Comparison of ENCODE assay signal across 10 cellular contexts in genomic region chr16:48409839-48410610, GRCh38. TPM values are rescaled to one million over a fixed set of nuclear protein-coding genes. Genes with fewer than 3 reads are reported as not detected.
DNase-seq lines count a peak whose midpoint lies in the region; ATAC-seq and TF ChIP-seq lines count a peak whose summit lies in the region.
"Had no signal": no experiment of that assay in that cellular context is flagged by ENCODE, and none has a peak within 500 bp of the region (broad histone marks: within the 10 kb centered on the region; RNA-seq: fewer than 3 reads in every experiment).

No MANE protein-coding gene starts in this region.

- H3K9me3 ChIP-seq in Caco-2 (no peaks in the 10 kb centered on the region), muscle layer of duodenum (ENCODE audit: control insufficient read depth in 1 of 2, low read length in 2 of 2) (no peaks in the 10 kb centered on the region), spleen (no peaks in the 10 kb centered on the region), tibial nerve (no peaks in the 10 kb centered on the region)

- H3K27ac Mint-ChIP-seq in Caco-2 (ENCODE audit: unreplicated experiment), result peak overlapping the region; percentile 94
- no peak overlapping the region for H3K27ac Mint-ChIP-seq in activated CD4-positive, alpha-beta memory T cell treated with anti-CD3 and anti-CD28 coated beads for 36 hours

- peaks cover 20% of the 10 kb centered on the region for H3K4me1 Mint-ChIP-seq in Caco-2 (ENCODE audit: low read depth, unreplicated experiment)
- H3K4me1 Mint-ChIP-seq in activated CD4-positive, alpha-beta memory T cell treated with anti-CD3 and anti-CD28 coated beads for 36 hours (ENCODE audit: low read depth), result peaks cover 6% of the 10 kb centered on the region

- TF ChIP-seq EP300 in tibial nerve (IDR thresholded peaks at IDR 0.05), result no peak

- CTCF ChIA-PET in Caco-2 (lab: Charles Lee), result interaction anchor here (0.7 to 1.0 kb wide), 2 partner anchors 131 to 214 kb away, joined by 3 to 4 read pairs; no protein-coding TSS in a partner anchor
- CTCF ChIA-PET in activated CD4-positive, alpha-beta memory T cell treated with anti-CD3 and anti-CD28 coated beads for 36 hours (lab: Charles Lee), result interaction anchor here (0.7 to 1.3 kb wide), 2 partner anchors 33 to 213 kb away, joined by 3 read pairs; no protein-coding TSS in a partner anchor

- no peak overlapping the region for H3K4me3 ChIP-seq in Caco-2 (ENCODE audit: low read depth, low read length)
- no peak overlapping the region for H3K4me3 ChIP-seq in muscle layer of duodenum (ENCODE audit: low read depth in 1 of 2, low read length in 2 of 2)
- H3K4me3 ChIP-seq in spleen, result no peak overlapping the region
- no peak overlapping the region for H3K4me3 ChIP-seq in tibial nerve

- intact Hi-C loops in Caco-2 (cut with micrococcal nuclease; ENCODE audit: unreplicated experiment), result loop anchor here (1.0 to 5.0 kb wide), 2 partner anchors 116 to 202 kb away; partner anchors contain the start of gene N4BP1
- intact Hi-C loops in spleen (cut with DNase I; ENCODE audit: low total_unique reads), result no loop called here
- intact Hi-C loops in activated CD4-positive, alpha-beta memory T cell treated with anti-CD3 and anti-CD28 coated beads for 36 hours (cut with micrococcal nuclease), result no loop called here

- peaks cover 31% of the 10 kb centered on the region for H3K4me1 ChIP-seq in Caco-2
- H3K4me1 ChIP-seq in muscle layer of duodenum (ENCODE audit: control insufficient read depth in 1 of 2, insufficient read depth in 2 of 2, low read length in 2 of 2), result no peaks in the 10 kb centered on the region
- peaks cover 0 to 5% (median 0%) of the 10 kb centered on the region in 6 donors for H3K4me1 ChIP-seq in spleen
- H3K4me1 ChIP-seq in tibial nerve, result peaks cover 0 to 3% (median 0%) of the 10 kb centered on the region in 4 donors

- DNase-seq in Caco-2 (peak; percentile 81 to 87), MV-4-11 (lab: John Stamatoyannopoulos, UW) (peak; percentile 79), dedifferentiated amniotic fluid mesenchymal stem cell (ENCODE audit: extremely low spot score) (peak; percentile 44), spleen (no peak), tibial nerve (ENCODE audit: low spot score in 2 of 2) (no peak)
- no peak for DNase-seq in activated CD4-positive, alpha-beta memory T cell treated with anti-CD3 and anti-CD28 coated beads for 36 hours
- DNase-seq: DND-41; stimulated activated CD4-positive, alpha-beta T cell treated with anti-CD3 and anti-CD28 coated beads, Interleukin-4, amount 100 ng/mL, for 1 hour had no signal

- no TSS peak for BruUV-seq in Caco-2 (replicated peaks; lab: Mats Ljungman, UMichigan)

- TF ChIP-seq CTCF in Caco-2 (IDR thresholded peaks at IDR 0.05; ENCODE audit: insufficient read depth in 1 of 2, low read depth in 1 of 2, low read length in 1 of 2, severe bottlenecking in 1 of 2, unreplicated experiment in 1 of 2) (no peak), spleen (IDR thresholded peaks at IDR 0.05 in 8 of 11, conservative IDR thresholded peaks at IDR 0.05 in 3 of 11) (no peak), tibial nerve (IDR thresholded peaks at IDR 0.05) (no peak)

- H3K36me3 ChIP-seq in Caco-2 (ENCODE audit: control insufficient read depth, insufficient read depth, low read length) (no peaks in the 10 kb centered on the region), muscle layer of duodenum (ENCODE audit: control insufficient read depth in 1 of 2, insufficient read depth in 2 of 2, low read length in 2 of 2) (no peaks in the 10 kb centered on the region), spleen (no peaks in the 10 kb centered on the region), tibial nerve (no peaks in the 10 kb centered on the region)

- ATAC-seq in GM19395 (IDR thresholded peaks at IDR 0.05; ENCODE audit: unreplicated experiment), result no peak

- H3K9me3 Mint-ChIP-seq in Caco-2 (ENCODE audit: unreplicated experiment), result no peaks in the 10 kb centered on the region
- no peaks in the 10 kb centered on the region for H3K9me3 Mint-ChIP-seq in activated CD4-positive, alpha-beta memory T cell treated with anti-CD3 and anti-CD28 coated beads for 36 hours

- POLR2A ChIA-PET in Caco-2 (lab: Charles Lee), result no interaction called here
- POLR2A ChIA-PET in activated CD4-positive, alpha-beta memory T cell treated with anti-CD3 and anti-CD28 coated beads for 36 hours (lab: Charles Lee), result no interaction called here

- peaks cover 4% of the 10 kb centered on the region for H3K36me3 Mint-ChIP-seq in Caco-2 (ENCODE audit: insufficient read depth, unreplicated experiment)
- H3K36me3 Mint-ChIP-seq in activated CD4-positive, alpha-beta memory T cell treated with anti-CD3 and anti-CD28 coated beads for 36 hours, result no peaks in the 10 kb centered on the region

- no peaks in the 10 kb centered on the region for H3K27me3 ChIP-seq in Caco-2 (replicated peaks; ENCODE audit: control insufficient read depth, insufficient read depth, low read length)
- no peaks in the 10 kb centered on the region for H3K27me3 ChIP-seq in muscle layer of duodenum (ENCODE audit: low read depth, low read length)
- H3K27me3 ChIP-seq in spleen (replicated peaks in 1 of 7), result no peaks in the 10 kb centered on the region
- H3K27me3 ChIP-seq in tibial nerve, result no peaks in the 10 kb centered on the region

- TF ChIP-seq POLR2A in spleen (IDR thresholded peaks at IDR 0.05), result no peak
- no peak for TF ChIP-seq POLR2A in tibial nerve (IDR thresholded peaks at IDR 0.05)

- 69 to 84% (median 74%) methylated on average over 12 of the region's 12 CpGs for WGBS in spleen, 5 donors
- 86 to 88% methylated on average over 12 of the region's 12 CpGs for WGBS in tibial nerve, 2 donors

- H3K27ac ChIP-seq in muscle layer of duodenum (ENCODE audit: low read length), result peak overlapping the region; percentile 60
- peak overlapping the region in 1 of 8 donors; percentile 33 for H3K27ac ChIP-seq in spleen
- peak overlapping the region in 1 of 4 donors; percentile 45 for H3K27ac ChIP-seq in tibial nerve

- H3K4me3 Mint-ChIP-seq in Caco-2 (ENCODE audit: unreplicated experiment), result peak overlapping the region; percentile 43
- no peak overlapping the region for H3K4me3 Mint-ChIP-seq in activated CD4-positive, alpha-beta memory T cell treated with anti-CD3 and anti-CD28 coated beads for 36 hours

- no peaks in the 10 kb centered on the region for H3K27me3 Mint-ChIP-seq in Caco-2 (ENCODE audit: insufficient read depth, unreplicated experiment)
- peaks cover 8% of the 10 kb centered on the region for H3K27me3 Mint-ChIP-seq in activated CD4-positive, alpha-beta memory T cell treated with anti-CD3 and anti-CD28 coated beads for 36 hours

RNA-seq across cellular contexts. Expression of gene SIAH1, which starts 24.8 kb away (rescaled TPM):
- total RNA-seq in Caco-2 (2022), result 26.6 and 27.2 TPM in 2 replicates
- total RNA-seq in spleen, result 10 to 100 TPM; 22.6 to 32.6 (median 27.6) TPM
- 10 to 100 TPM; 11.9 to 17.0 (median 16.0) TPM for polyA plus RNA-seq in spleen
- total RNA-seq in tibial nerve, result 10 to 100 TPM; 26.1 to 44.3 (median 40.1) TPM
- total RNA-seq in activated CD4-positive, alpha-beta memory T cell treated with anti-CD3 and anti-CD28 coated beads for 36 hours, result 10 to 100 TPM; 13.0 to 13.8 TPM

Comparison
In these comparisons a context has a peak if more than half of its experiments do, and no peak if none do; other contexts are left out.
1. DNase-seq: peak in Caco-2 (2 of 2), MV-4-11 (single experiment) and dedifferentiated amniotic fluid mesenchymal stem cell (single experiment); none in spleen (single experiment), tibial nerve (0 of 2) and activated CD4-positive, alpha-beta memory T cell treated with anti-CD3 and anti-CD28 coated beads for 36 hours (single experiment).